In the genomic region with DNA sequence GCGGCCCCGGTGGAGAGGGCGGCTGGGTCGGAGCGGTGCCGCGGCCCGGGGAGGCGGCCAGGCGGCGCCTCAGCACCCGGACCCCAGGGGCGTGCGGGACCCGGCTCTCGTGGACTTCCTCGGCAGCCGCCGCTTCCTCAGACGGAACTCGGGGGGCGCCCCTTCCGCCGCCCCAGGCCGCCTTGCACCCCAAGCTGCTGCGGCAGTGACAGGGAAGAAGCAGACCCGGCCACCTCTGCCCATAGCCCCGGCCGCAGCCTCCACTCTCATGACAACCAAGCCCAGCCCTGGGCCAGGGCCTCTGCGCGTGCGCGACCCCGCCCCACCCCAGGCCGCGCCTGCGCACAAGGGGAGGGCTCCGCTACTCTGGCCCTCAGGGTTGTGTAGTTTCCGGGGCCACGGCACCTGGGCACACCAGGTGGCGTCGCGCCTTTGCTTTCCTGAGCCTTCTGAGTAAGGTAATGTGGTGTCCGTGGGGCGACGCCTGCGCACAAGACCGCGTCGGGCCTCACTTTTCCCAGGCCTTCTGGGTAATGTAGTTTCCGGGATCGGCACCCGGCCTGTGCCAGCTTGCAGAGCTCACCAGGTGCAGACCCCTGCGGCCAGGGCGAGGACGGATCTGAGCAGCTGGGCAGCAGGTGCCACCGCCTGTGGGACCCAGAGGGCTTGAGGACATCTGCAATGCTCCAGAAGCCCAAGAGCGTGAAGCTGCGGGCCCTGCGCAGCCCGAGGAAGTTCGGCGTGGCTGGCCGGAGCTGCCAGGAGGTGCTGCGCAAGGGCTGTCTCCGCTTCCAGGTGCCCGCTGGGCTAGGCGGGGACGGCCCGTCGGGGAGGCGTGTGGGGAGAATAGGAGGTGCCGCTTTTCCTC, we compare ENCODE assay signal across 1 cellular context.
A peak's percentile ranks its signal among the peaks of the same experiment; 100 is the strongest.
TF ChIP-seq lines count a peak whose summit lies in the region.

A gene (minus strand): TSS at position 289 of the 868 bp plus-strand sequence. CDS start 4,804 bp downstream, outside the sequence.
A gene with protein sequence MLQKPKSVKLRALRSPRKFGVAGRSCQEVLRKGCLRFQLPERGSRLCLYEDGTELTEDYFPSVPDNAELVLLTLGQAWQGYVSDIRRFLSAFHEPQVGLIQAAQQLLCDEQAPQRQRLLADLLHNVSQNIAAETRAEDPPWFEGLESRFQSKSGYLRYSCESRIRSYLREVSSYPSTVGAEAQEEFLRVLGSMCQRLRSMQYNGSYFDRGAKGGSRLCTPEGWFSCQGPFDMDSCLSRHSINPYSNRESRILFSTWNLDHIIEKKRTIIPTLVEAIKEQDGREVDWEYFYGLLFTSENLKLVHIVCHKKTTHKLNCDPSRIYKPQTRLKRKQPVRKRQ (plus strand): TSS at position 554 of the 868 bp plus-strand sequence. CDS start 128 bp downstream, at position 682.

TF ChIP-seq in HepG2, 621 proteins besides CTCF, POLR2A, EP300 and RAD21 (continued from another document and continues in another):
- TF ChIP-seq, protein P1, sequence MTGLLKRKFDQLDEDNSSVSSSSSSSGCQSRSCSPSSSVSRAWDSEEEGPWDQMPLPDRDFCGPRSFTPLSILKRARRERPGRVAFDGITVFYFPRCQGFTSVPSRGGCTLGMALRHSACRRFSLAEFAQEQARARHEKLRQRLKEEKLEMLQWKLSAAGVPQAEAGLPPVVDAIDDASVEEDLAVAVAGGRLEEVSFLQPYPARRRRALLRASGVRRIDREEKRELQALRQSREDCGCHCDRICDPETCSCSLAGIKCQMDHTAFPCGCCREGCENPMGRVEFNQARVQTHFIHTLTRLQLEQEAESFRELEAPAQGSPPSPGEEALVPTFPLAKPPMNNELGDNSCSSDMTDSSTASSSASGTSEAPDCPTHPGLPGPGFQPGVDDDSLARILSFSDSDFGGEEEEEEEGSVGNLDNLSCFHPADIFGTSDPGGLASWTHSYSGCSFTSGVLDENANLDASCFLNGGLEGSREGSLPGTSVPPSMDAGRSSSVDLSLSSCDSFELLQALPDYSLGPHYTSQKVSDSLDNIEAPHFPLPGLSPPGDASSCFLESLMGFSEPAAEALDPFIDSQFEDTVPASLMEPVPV (CRISPR knock-in tag; IDR thresholded peaks at IDR 0.05) = peak; percentile 76; the same call in 1 of the 2 replicates
- TF ChIP-seq ZNF777 (CRISPR knock-in tag; IDR thresholded peaks at IDR 0.05) (peak; percentile 58), NFYC (CRISPR knock-in tag; IDR thresholded peaks at IDR 0.05) (peak; percentile 40; the same call in 1 of the 2 replicates), ZNF224 (CRISPR knock-in tag; IDR thresholded peaks at IDR 0.05) (peak; percentile 93; the same call in 1 of the 2 replicates), HNF4G (IDR thresholded peaks at IDR 0.05; ENCODE audit: borderline replicate concordance, low read depth, low read length) (no peak), HNF4G (CRISPR knock-in tag; IDR thresholded peaks at IDR 0.05; ENCODE audit: borderline replicate concordance, low read depth) (no peak), KDM1A (CRISPR knock-in tag; IDR thresholded peaks at IDR 0.05) (no peak), MTF2 (CRISPR knock-in tag; IDR thresholded peaks at IDR 0.05; ENCODE audit: borderline replicate concordance) (0 out of 2 replicates have a peak, but pooled peaks have one; percentile 20), CBFB (CRISPR knock-in tag; IDR thresholded peaks at IDR 0.05) (0 out of 2 replicates have a peak, but pooled peaks have one; percentile 26), ZNF143 (CRISPR knock-in tag; IDR thresholded peaks at IDR 0.05) (peak; percentile 99), NFATC3 (CRISPR knock-in tag; IDR thresholded peaks at IDR 0.05) (no peak), NFKB2 (CRISPR knock-in tag; IDR thresholded peaks at IDR 0.05; ENCODE audit: borderline replicate concordance) (peak; percentile 63; the same call in 1 of the 2 replicates), MZF1 (CRISPR knock-in tag; IDR thresholded peaks at IDR 0.05; ENCODE audit: borderline replicate concordance) (0 out of 2 replicates have a peak, but pooled peaks have one; percentile 52), ZNF543 (CRISPR knock-in tag; IDR thresholded peaks at IDR 0.05) (peak; percentile 80), KAT2B (IDR thresholded peaks at IDR 0.05; ENCODE audit: borderline replicate concordance, low read depth, low read length) (no peak), RFX5 (IDR thresholded peaks at IDR 0.05; ENCODE audit: low read depth, low read length) (no peak), TBP (CRISPR knock-in tag; IDR thresholded peaks at IDR 0.05) (no peak), ZNF530 (CRISPR knock-in tag; IDR thresholded peaks at IDR 0.05; ENCODE audit: low read depth) (no peak), MXI1 (IDR thresholded peaks at IDR 0.05; ENCODE audit: borderline replicate concordance, low read depth, low read length) (peak; percentile 78; the same call in 1 of the 3 replicates), NRL (CRISPR knock-in tag; IDR thresholded peaks at IDR 0.05; ENCODE audit: borderline replicate concordance) (0 out of 2 replicates have a peak, but pooled peaks have one; percentile 60), MAFK (conservative IDR thresholded peaks at IDR 0.05 in 1 of 2, IDR thresholded peaks at IDR 0.05 in 1 of 2; ENCODE audit: low read length in 2 of 2) (no peak), ZFP82 (CRISPR knock-in tag; IDR thresholded peaks at IDR 0.05; ENCODE audit: borderline replicate concordance) (no peak)
- TF ChIP-seq, protein P2, sequence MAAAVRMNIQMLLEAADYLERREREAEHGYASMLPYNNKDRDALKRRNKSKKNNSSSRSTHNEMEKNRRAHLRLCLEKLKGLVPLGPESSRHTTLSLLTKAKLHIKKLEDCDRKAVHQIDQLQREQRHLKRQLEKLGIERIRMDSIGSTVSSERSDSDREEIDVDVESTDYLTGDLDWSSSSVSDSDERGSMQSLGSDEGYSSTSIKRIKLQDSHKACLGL (CRISPR knock-in tag; IDR thresholded peaks at IDR 0.05) = peak; percentile 79
- TF ChIP-seq, protein P3, sequence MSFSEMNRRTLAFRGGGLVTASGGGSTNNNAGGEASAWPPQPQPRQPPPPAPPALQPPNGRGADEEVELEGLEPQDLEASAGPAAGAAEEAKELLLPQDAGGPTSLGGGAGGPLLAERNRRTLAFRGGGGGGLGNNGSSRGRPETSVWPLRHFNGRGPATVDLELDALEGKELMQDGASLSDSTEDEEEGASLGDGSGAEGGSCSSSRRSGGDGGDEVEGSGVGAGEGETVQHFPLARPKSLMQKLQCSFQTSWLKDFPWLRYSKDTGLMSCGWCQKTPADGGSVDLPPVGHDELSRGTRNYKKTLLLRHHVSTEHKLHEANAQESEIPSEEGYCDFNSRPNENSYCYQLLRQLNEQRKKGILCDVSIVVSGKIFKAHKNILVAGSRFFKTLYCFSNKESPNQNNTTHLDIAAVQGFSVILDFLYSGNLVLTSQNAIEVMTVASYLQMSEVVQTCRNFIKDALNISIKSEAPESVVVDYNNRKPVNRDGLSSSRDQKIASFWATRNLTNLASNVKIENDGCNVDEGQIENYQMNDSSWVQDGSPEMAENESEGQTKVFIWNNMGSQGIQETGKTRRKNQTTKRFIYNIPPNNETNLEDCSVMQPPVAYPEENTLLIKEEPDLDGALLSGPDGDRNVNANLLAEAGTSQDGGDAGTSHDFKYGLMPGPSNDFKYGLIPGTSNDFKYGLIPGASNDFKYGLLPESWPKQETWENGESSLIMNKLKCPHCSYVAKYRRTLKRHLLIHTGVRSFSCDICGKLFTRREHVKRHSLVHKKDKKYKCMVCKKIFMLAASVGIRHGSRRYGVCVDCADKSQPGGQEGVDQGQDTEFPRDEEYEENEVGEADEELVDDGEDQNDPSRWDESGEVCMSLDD (CRISPR knock-in tag; IDR thresholded peaks at IDR 0.05; ENCODE audit: borderline replicate concordance) = no peak
- TF ChIP-seq, protein P4, sequence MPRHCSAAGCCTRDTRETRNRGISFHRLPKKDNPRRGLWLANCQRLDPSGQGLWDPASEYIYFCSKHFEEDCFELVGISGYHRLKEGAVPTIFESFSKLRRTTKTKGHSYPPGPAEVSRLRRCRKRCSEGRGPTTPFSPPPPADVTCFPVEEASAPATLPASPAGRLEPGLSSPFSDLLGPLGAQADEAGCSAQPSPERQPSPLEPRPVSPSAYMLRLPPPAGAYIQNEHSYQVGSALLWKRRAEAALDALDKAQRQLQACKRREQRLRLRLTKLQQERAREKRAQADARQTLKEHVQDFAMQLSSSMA (CRISPR knock-in tag; IDR thresholded peaks at IDR 0.05) = no peak
- TF ChIP-seq, protein P5, sequence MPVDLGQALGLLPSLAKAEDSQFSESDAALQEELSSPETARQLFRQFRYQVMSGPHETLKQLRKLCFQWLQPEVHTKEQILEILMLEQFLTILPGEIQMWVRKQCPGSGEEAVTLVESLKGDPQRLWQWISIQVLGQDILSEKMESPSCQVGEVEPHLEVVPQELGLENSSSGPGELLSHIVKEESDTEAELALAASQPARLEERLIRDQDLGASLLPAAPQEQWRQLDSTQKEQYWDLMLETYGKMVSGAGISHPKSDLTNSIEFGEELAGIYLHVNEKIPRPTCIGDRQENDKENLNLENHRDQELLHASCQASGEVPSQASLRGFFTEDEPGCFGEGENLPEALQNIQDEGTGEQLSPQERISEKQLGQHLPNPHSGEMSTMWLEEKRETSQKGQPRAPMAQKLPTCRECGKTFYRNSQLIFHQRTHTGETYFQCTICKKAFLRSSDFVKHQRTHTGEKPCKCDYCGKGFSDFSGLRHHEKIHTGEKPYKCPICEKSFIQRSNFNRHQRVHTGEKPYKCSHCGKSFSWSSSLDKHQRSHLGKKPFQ (CRISPR knock-in tag; IDR thresholded peaks at IDR 0.05; ENCODE audit: insufficient replicate concordance) = no peak
- TF ChIP-seq, protein P6, sequence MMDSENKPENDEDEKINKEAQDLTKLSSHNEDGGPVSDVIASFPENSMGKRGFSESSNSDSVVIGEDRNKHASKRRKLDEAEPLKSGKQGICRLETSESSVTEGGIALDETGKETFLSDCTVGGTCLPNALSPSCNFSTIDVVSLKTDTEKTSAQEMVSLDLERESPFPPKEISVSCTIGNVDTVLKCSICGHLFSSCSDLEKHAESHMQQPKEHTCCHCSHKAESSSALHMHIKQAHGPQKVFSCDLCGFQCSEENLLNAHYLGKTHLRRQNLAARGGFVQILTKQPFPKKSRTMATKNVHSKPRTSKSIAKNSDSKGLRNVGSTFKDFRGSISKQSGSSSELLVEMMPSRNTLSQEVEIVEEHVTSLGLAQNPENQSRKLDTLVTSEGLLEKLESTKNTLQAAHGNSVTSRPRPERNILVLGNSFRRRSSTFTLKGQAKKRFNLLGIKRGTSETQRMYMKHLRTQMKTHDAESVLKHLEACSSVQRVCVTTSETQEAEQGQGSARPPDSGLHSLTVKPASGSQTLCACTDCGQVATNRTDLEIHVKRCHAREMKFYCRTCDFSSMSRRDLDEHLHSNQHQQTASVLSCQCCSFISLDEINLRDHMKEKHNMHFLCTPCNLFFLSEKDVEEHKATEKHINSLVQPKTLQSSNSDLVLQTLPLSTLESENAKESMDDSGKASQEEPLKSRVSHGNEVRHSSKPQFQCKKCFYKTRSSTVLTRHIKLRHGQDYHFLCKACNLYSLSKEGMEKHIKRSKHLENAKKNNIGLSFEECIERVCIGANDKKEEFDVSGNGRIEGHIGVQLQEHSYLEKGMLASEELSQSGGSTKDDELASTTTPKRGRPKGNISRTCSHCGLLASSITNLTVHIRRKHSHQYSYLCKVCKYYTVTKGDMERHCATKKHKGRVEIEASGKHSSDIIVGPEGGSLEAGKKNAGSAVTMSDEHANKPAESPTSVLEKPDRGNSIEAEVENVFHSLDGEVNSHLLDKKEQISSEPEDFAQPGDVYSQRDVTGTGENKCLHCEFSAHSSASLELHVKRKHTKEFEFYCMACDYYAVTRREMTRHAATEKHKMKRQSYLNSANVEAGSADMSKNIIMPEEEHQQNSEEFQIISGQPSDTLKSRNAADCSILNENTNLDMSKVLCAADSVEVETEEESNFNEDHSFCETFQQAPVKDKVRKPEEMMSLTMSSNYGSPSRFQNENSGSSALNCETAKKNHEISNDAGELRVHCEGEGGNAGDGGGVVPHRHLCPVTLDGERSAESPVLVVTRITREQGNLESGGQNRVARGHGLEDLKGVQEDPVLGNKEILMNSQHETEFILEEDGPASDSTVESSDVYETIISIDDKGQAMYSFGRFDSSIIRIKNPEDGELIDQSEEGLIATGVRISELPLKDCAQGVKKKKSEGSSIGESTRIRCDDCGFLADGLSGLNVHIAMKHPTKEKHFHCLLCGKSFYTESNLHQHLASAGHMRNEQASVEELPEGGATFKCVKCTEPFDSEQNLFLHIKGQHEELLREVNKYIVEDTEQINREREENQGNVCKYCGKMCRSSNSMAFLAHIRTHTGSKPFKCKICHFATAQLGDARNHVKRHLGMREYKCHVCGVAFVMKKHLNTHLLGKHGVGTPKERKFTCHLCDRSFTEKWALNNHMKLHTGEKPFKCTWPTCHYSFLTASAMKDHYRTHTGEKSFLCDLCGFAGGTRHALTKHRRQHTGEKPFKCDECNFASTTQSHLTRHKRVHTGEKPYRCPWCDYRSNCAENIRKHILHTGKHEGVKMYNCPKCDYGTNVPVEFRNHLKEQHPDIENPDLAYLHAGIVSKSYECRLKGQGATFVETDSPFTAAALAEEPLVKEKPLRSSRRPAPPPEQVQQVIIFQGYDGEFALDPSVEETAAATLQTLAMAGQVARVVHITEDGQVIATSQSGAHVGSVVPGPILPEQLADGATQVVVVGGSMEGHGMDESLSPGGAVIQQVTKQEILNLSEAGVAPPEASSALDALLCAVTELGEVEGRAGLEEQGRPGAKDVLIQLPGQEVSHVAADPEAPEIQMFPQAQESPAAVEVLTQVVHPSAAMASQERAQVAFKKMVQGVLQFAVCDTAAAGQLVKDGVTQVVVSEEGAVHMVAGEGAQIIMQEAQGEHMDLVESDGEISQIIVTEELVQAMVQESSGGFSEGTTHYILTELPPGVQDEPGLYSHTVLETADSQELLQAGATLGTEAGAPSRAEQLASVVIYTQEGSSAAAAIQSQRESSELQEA (CRISPR knock-in tag; IDR thresholded peaks at IDR 0.05; ENCODE audit: not compliant biosample characterization) = peak; percentile 71
- TF ChIP-seq, protein P7, sequence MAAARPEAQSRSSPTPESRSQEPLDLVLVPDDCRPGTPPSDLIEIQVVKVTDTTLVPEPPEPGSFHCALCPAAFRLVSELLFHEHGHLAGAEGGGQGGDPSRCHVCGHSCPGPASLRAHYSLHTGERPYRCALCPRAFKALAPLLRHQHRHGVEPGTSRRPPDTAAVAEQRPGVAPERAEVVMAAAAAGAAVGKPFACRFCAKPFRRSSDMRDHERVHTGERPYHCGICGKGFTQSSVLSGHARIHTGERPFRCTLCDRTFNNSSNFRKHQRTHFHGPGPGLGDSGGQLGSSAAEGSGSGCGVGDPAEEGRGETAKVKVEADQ (CRISPR knock-in tag; IDR thresholded peaks at IDR 0.05; ENCODE audit: borderline replicate concordance) = peak; percentile 89; the same call in 1 of the 2 replicates
- TF ChIP-seq, protein P8, sequence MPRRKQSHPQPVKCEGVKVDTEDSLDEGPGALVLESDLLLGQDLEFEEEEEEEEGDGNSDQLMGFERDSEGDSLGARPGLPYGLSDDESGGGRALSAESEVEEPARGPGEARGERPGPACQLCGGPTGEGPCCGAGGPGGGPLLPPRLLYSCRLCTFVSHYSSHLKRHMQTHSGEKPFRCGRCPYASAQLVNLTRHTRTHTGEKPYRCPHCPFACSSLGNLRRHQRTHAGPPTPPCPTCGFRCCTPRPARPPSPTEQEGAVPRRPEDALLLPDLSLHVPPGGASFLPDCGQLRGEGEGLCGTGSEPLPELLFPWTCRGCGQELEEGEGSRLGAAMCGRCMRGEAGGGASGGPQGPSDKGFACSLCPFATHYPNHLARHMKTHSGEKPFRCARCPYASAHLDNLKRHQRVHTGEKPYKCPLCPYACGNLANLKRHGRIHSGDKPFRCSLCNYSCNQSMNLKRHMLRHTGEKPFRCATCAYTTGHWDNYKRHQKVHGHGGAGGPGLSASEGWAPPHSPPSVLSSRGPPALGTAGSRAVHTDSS (CRISPR knock-in tag; conservative IDR thresholded peaks at IDR 0.05) = 0 out of 2 replicates have a peak, but pooled peaks have one; percentile 39
